ENCODE assay signal across 8 cellular contexts in the genomic region with DNA sequence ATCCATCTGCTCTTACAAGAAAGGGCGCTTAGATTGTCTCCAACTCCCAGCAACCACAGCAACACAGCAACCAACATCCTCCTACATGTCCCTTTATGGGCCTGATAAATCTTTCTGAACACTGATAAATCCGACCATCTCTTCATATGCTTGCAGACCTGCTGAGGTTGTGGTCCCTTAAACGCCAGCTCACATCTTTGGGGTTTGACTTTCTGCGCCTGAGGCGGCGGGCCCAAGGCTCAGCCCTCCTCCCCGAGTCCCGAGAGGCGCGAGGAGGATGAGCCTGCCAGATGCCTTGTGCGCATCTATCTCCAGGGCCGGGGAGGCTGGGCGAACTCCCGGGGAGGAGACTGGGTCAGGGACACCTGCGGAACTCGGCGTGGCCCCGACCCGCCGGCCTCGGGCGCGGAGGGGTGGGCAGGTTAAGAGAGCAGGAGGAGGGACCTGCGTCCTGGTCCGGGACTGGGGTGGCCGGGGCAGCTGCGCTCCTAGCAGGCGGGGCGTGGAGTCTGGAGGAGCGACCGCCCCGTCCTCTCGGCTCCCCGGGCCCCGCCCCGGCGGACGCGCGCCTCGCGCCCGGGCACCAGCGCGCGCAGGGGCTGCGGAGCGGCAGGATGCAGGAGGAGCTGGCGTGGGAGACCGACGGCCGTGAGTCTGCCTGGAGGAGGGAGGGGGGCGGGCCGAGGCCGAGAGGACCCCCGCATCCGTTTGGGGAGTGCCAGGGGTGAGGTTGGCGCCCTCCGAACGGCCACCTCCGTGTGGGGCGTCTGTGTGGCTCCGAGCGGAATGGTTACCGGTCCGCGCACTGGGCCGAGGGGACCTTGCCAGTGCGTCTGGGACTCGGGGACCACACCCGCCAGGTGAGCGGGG. TPM values are rescaled to one million over a fixed set of nuclear protein-coding genes. Genes with fewer than 3 reads are reported as not detected.
DNase-seq lines count a peak whose midpoint lies in the region; ATAC-seq and TF ChIP-seq lines count a peak whose summit lies in the region.

A gene (plus strand): TSS at position 586 of the 870 bp plus-strand sequence. CDS start 29 bp downstream, at position 615.

- H3K9me2 ChIP-seq in SK-N-SH, result no peaks in the 10 kb centered on the region

- TF ChIP-seq CTCF in AG10803 (conservative IDR thresholded peaks at IDR 0.05; ENCODE audit: low read length) (no peak), SK-N-SH (IDR thresholded peaks at IDR 0.05) (no peak), kidney epithelial cell (IDR thresholded peaks at IDR 0.05; ENCODE audit: insufficient read depth, low read length, poor library complexity, severe bottlenecking) (no peak)

- H3K27me3 ChIP-seq in SK-N-SH (ENCODE audit: insufficient read depth) (no peaks in the 10 kb centered on the region), kidney epithelial cell (ENCODE audit: control insufficient read depth, insufficient read depth, low read length) (peaks cover 11% of the 10 kb centered on the region)

- peak within 1 kb of the TSS; percentile 65 for H3K4me3 ChIP-seq in AG10803 (ENCODE audit: low read length)
- H3K4me3 ChIP-seq in SK-N-SH (ENCODE audit: low read depth in 2 of 2, low read length in 1 of 2), result peak within 1 kb of the TSS; percentile 61 to 73
- H3K4me3 ChIP-seq in kidney epithelial cell (ENCODE audit: low read depth, low read length), result peak within 1 kb of the TSS; percentile 50

- peak within 1 kb of the TSS; percentile 96 for H3K4me2 ChIP-seq in SK-N-SH

- no peaks in the 10 kb centered on the region for H3K9me3 ChIP-seq in SK-N-SH

- H3F3A ChIP-seq in SK-N-SH (replicated peaks; ENCODE audit: insufficient read depth), result no peaks in the 10 kb centered on the region

- TF ChIP-seq EP300 in Ishikawa (IDR thresholded peaks at IDR 0.05; ENCODE audit: borderline replicate concordance), result no peak
- TF ChIP-seq EP300 in SK-N-SH (IDR thresholded peaks at IDR 0.05; ENCODE audit: borderline replicate concordance in 1 of 2, low read depth in 1 of 2, low read length in 1 of 2), result no peak

- no peaks in the 10 kb centered on the region for H4K20me1 ChIP-seq in SK-N-SH (ENCODE audit: insufficient read depth)

- peak within 1 kb of the TSS; percentile 51; the same call in 1 of the 2 replicates for H3K9ac ChIP-seq in SK-N-SH

- peak within 1 kb of the TSS; percentile 92 for H2AFZ ChIP-seq in SK-N-SH (ENCODE audit: low read depth)

- H3K27ac ChIP-seq in SK-N-SH (ENCODE audit: low read depth in 2 of 2, low read length in 1 of 2) (peak within 1 kb of the TSS in 1 of 2 experiments; percentile 64; a peak in 2 of 4 replicates), caudate nucleus (ENCODE audit: low read depth, low read length) (no peak within 1 kb of the TSS)

- 7% methylated on average over 18 of the region's 72 CpGs for WGBS in SK-N-SH (ENCODE audit: low lambda C conversion rate)

- peaks cover 0 to 23% of the 10 kb centered on the region in 2 experiments; a peak in 2 of 4 replicates for H3K4me1 ChIP-seq in SK-N-SH (ENCODE audit: control insufficient read depth in 1 of 2, insufficient read depth in 2 of 2, low read depth in 1 of 2, low read length in 1 of 2)

- POLR2A ChIA-PET in SK-N-SH (lab: Yijun Ruan, JAX), result interaction anchor here (1.2 to 1.4 kb wide), 2 partner anchors 17 to 70 kb away, joined by 7 to 8 read pairs; no protein-coding TSS in a partner anchor

- DNase-seq in AG10803 (ENCODE audit: low read depth) (peak; percentile 30), SK-N-SH (peak; percentile 98), caudate nucleus (lab: John Stamatoyannopoulos, UW) (peak in 50 of 61 donors; percentile 23 to 85 (median 61)), kidney epithelial cell (ENCODE audit: low read depth) (no peak)
- peak; percentile 42 for DNase-seq in stimulated activated CD4-positive, alpha-beta T cell treated with anti-CD3 and anti-CD28 coated beads, Interleukin-12 subunit alpha, Interleukin-12 subunit beta, amount 100 ng/mL, for 4 hours

- ATAC-seq in HG02884 (IDR thresholded peaks at IDR 0.05; ENCODE audit: unreplicated experiment), result no peak

- H3K36me3 ChIP-seq in SK-N-SH (replicated peaks in 1 of 2; ENCODE audit: control insufficient read depth in 1 of 2, insufficient read depth in 2 of 2, low read length in 1 of 2) (no peaks in the 10 kb centered on the region), kidney epithelial cell (ENCODE audit: control insufficient read depth, insufficient read depth, low read length) (no peaks in the 10 kb centered on the region)

- in situ Hi-C loops in GM18951 (cut with MboI; ENCODE audit: low sequenced_read_pairs, unreplicated experiment), result no loop called here

- TF ChIP-seq POLR2A in GM18951 (IDR thresholded peaks at IDR 0.05; ENCODE audit: extremely low read depth, insufficient read depth, insufficient read length), result peak; percentile 55

- CTCF ChIA-PET in SK-N-SH (lab: Yijun Ruan, JAX), result interaction anchor here (0.6 to 1.7 kb wide), 4 partner anchors 9 to 183 kb away, joined by 3 to 10 read pairs (median 3); no protein-coding TSS in a partner anchor

- H3K79me2 ChIP-seq in SK-N-SH (ENCODE audit: insufficient read depth), result no peaks in the 10 kb centered on the region

- TF ChIP-seq RAD21 in Ishikawa (IDR thresholded peaks at IDR 0.05; ENCODE audit: low read depth) (no peak), SK-N-SH (IDR thresholded peaks at IDR 0.05; ENCODE audit: low read length) (no peak)

TF ChIP-seq in Ishikawa, 13 proteins besides CTCF, POLR2A, EP300 and RAD21:
- no peak for TF ChIP-seq FOXM1 (IDR thresholded peaks at IDR 0.05; ENCODE audit: borderline replicate concordance, low read depth)
- TF ChIP-seq, protein P1, sequence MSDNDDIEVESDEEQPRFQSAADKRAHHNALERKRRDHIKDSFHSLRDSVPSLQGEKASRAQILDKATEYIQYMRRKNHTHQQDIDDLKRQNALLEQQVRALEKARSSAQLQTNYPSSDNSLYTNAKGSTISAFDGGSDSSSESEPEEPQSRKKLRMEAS (IDR thresholded peaks at IDR 0.05), result peak; percentile 43; the same call in 1 of the 2 replicates
- 0 out of 2 replicates have a peak, but pooled peaks have one; percentile 53 for TF ChIP-seq TCF12 (IDR thresholded peaks at IDR 0.05; ENCODE audit: low read depth)

TF ChIP-seq in SK-N-SH, 30 proteins besides CTCF, POLR2A, EP300 and RAD21:
- TF ChIP-seq CHD2 (IDR thresholded peaks at IDR 0.05; ENCODE audit: low read length, partially characterized antibody) (no peak), NRF1 (IDR thresholded peaks at IDR 0.05; ENCODE audit: low read depth, low read length) (peak; percentile 57)
TF ChIP-seq in SK-N-SH: peak in this region for 1.

RNA-seq across cellular contexts. Expression of the gene that starts here (rescaled TPM):
- polyA plus RNA-seq in SK-N-SH (2012; rRNA removed), result 7.2 and 8.6 TPM in 2 replicates
- 3.2 and 4.5 TPM in 2 replicates for polyA plus RNA-seq in SK-N-SH (2012; cell fraction: cytosol; rRNA removed)
- 23.7 and 25.9 TPM in 2 replicates for polyA plus RNA-seq in SK-N-SH (2012; cell fraction: nucleus; rRNA removed)
- 1.9 and 2.4 TPM in 2 replicates for total RNA-seq in kidney epithelial cell
